ENCODE assay signal across 1 cellular context in the genomic region with DNA sequence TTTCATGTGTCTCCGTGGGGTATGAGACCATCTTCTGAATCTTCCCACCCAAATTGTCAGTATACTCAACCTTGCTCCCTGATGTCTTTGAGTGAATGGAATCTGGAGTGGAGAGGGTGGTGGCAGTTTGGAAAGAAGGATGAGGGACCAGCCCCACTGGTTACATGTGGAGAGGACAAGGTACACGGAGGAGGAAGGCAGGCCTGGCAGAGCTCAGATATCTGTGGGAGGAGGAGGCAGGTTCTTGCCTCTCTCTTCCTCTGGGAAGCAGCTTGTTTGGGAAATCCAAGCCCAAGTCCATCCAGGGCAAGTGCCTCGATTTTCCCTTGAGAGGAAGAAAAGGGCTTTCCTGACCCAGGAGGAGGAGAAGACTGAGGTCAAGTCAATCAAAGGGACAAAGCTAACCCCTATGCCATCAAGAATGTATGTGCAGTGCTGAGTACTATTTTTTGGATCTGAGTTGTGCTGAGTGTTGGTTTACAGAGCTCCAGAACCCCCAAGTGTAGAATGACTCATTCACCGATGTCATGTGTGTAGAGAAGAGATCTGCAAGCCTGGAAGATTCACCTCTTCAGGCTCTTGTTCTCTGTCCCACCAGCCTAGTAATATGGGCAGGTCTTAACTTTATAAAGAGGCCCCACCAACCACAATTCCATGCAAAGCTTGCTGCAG.
A peak's percentile ranks its signal among the peaks of the same experiment; 100 is the strongest.
TF ChIP-seq lines count a peak whose summit lies in the region.

No MANE protein-coding gene starts in this region.

TF ChIP-seq in HEK293, 187 proteins besides CTCF, POLR2A, EP300 and RAD21 (continued from another document):
- TF ChIP-seq, protein P1, sequence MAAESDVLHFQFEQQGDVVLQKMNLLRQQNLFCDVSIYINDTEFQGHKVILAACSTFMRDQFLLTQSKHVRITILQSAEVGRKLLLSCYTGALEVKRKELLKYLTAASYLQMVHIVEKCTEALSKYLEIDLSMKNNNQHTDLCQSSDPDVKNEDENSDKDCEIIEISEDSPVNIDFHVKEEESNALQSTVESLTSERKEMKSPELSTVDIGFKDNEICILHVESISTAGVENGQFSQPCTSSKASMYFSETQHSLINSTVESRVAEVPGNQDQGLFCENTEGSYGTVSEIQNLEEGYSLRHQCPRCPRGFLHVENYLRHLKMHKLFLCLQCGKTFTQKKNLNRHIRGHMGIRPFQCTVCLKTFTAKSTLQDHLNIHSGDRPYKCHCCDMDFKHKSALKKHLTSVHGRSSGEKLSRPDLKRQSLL (tag by site-specific recombination; IDR thresholded peaks at IDR 0.05): no peak
- TF ChIP-seq, protein P2, sequence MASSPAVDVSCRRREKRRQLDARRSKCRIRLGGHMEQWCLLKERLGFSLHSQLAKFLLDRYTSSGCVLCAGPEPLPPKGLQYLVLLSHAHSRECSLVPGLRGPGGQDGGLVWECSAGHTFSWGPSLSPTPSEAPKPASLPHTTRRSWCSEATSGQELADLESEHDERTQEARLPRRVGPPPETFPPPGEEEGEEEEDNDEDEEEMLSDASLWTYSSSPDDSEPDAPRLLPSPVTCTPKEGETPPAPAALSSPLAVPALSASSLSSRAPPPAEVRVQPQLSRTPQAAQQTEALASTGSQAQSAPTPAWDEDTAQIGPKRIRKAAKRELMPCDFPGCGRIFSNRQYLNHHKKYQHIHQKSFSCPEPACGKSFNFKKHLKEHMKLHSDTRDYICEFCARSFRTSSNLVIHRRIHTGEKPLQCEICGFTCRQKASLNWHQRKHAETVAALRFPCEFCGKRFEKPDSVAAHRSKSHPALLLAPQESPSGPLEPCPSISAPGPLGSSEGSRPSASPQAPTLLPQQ (tag by site-specific recombination; IDR thresholded peaks at IDR 0.05): 0 out of 2 replicates have a peak, but pooled peaks have one; percentile 44
- TF ChIP-seq ZNF660 (tag by site-specific recombination; IDR thresholded peaks at IDR 0.05) (no peak), ZNF701 (tag by site-specific recombination; IDR thresholded peaks at IDR 0.05) (no peak), ZIC2 (tag by site-specific recombination; IDR thresholded peaks at IDR 0.05) (no peak), ZFP69B (tag by site-specific recombination; IDR thresholded peaks at IDR 0.05) (no peak), TCF7L2 (IDR thresholded peaks at IDR 0.05; ENCODE audit: borderline replicate concordance, low read depth, low read length) (no peak), ZNF248 (tag by site-specific recombination; IDR thresholded peaks at IDR 0.05) (no peak), ZNF785 (tag by site-specific recombination; IDR thresholded peaks at IDR 0.05) (no peak), ZNF791 (tag by site-specific recombination; IDR thresholded peaks at IDR 0.05) (no peak), ZNF658 (tag by site-specific recombination; IDR thresholded peaks at IDR 0.05) (no peak), KLF9 (tag by site-specific recombination; IDR thresholded peaks at IDR 0.05; ENCODE audit: low read depth) (no peak), ZNF133 (tag by site-specific recombination; IDR thresholded peaks at IDR 0.05) (no peak)
- TF ChIP-seq, protein P3, sequence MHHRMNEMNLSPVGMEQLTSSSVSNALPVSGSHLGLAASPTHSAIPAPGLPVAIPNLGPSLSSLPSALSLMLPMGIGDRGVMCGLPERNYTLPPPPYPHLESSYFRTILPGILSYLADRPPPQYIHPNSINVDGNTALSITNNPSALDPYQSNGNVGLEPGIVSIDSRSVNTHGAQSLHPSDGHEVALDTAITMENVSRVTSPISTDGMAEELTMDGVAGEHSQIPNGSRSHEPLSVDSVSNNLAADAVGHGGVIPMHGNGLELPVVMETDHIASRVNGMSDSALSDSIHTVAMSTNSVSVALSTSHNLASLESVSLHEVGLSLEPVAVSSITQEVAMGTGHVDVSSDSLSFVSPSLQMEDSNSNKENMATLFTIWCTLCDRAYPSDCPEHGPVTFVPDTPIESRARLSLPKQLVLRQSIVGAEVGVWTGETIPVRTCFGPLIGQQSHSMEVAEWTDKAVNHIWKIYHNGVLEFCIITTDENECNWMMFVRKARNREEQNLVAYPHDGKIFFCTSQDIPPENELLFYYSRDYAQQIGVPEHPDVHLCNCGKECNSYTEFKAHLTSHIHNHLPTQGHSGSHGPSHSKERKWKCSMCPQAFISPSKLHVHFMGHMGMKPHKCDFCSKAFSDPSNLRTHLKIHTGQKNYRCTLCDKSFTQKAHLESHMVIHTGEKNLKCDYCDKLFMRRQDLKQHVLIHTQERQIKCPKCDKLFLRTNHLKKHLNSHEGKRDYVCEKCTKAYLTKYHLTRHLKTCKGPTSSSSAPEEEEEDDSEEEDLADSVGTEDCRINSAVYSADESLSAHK (tag by site-specific recombination; IDR thresholded peaks at IDR 0.05): no peak
- TF ChIP-seq, protein P4, sequence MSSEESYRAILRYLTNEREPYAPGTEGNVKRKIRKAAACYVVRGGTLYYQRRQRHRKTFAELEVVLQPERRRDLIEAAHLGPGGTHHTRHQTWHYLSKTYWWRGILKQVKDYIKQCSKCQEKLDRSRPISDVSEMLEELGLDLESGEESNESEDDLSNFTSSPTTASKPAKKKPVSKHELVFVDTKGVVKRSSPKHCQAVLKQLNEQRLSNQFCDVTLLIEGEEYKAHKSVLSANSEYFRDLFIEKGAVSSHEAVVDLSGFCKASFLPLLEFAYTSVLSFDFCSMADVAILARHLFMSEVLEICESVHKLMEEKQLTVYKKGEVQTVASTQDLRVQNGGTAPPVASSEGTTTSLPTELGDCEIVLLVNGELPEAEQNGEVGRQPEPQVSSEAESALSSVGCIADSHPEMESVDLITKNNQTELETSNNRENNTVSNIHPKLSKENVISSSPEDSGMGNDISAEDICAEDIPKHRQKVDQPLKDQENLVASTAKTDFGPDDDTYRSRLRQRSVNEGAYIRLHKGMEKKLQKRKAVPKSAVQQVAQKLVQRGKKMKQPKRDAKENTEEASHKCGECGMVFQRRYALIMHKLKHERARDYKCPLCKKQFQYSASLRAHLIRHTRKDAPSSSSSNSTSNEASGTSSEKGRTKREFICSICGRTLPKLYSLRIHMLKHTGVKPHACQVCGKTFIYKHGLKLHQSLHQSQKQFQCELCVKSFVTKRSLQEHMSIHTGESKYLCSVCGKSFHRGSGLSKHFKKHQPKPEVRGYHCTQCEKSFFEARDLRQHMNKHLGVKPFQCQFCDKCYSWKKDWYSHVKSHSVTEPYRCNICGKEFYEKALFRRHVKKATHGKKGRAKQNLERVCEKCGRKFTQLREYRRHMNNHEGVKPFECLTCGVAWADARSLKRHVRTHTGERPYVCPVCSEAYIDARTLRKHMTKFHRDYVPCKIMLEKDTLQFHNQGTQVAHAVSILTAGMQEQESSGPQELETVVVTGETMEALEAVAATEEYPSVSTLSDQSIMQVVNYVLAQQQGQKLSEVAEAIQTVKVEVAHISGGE (tag by site-specific recombination; conservative IDR thresholded peaks at IDR 0.05; ENCODE audit: low read depth): no peak
- TF ChIP-seq, protein P5, sequence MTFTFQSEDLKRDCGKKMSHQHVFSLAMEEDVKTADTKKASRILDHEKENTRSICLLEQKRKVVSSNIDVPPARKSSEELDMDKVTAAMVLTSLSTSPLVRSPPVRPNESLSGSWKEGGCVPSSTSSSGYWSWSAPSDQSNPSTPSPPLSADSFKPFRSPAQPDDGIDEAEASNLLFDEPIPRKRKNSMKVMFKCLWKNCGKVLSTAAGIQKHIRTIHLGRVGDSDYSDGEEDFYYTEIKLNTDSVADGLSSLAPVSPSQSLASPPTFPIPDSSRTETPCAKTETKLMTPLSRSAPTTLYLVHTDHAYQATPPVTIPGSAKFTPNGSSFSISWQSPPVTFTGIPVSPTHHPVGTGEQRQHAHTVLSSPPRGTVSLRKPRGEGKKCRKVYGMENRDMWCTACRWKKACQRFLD (tag by site-specific recombination; IDR thresholded peaks at IDR 0.05): no peak
